In the genomic region with DNA sequence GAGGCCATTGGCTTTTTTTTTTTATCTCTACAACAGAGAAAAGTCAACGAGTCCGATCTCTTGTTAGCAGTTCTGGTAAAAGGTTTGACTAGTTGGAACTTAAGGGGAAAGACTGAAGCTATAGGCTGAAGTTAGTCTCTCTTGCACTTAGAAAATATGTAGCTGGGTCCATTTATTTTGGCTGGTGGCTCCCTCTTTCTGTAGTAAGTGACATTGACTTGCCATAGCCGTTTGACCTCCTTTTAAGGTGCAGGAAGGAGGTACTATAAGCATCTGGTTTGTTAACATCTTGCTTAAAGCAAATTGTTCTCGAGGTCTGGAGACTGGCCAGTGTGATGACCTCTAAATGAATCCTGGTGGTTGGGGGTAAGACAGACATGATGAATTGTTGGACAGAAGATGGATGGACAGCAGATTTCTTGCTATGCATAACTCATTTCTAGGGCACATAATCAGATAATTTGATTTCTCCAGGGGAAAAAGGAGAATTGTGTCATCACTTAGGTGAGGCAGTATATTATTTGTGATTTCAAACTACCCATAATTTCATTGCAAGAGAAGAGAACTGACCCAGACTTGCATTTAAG, we compare ENCODE assay signal across 11 cellular contexts.
DNase-seq lines count a peak whose midpoint lies in the region; ATAC-seq and TF ChIP-seq lines count a peak whose summit lies in the region.
"Had no signal": no experiment of that assay in that cellular context is flagged by ENCODE, and none has a peak within 500 bp of the region (broad histone marks: within the 10 kb centered on the region; RNA-seq: fewer than 3 reads in every experiment).

No MANE protein-coding gene starts in this region.

- H3K4me1 ChIP-seq in mammary epithelial cell (ENCODE audit: insufficient read depth, low read length) = no peaks in the 10 kb centered on the region
- peaks cover 0 to 12% of the 10 kb centered on the region in 2 donors for H3K4me1 ChIP-seq in breast epithelium
- no peaks in the 10 kb centered on the region for H3K4me1 ChIP-seq in MM.1S (ENCODE audit: low read length)
- peaks cover 2% of the 10 kb centered on the region for H3K4me1 ChIP-seq in endodermal cell (ENCODE audit: control insufficient read depth, insufficient read depth, low read length)
- no peaks in the 10 kb centered on the region for H3K4me1 ChIP-seq in upper lobe of right lung

- no peaks in the 10 kb centered on the region for H3F3A ChIP-seq in MM.1S (ENCODE audit: insufficient read depth, low read length)

- H3K9me3 ChIP-seq in mammary epithelial cell (replicated peaks; ENCODE audit: insufficient read depth, low read length) = no peaks in the 10 kb centered on the region
- no peaks in the 10 kb centered on the region for H3K9me3 ChIP-seq in breast epithelium
- no peaks in the 10 kb centered on the region for H3K9me3 ChIP-seq in MM.1S (replicated peaks; ENCODE audit: insufficient read depth, low read length)
- H3K9me3 ChIP-seq in endodermal cell (ENCODE audit: control insufficient read depth, low read length) = no peaks in the 10 kb centered on the region
- no peaks in the 10 kb centered on the region for H3K9me3 ChIP-seq in upper lobe of right lung

- no TSS peak for BruUV-seq in mammary epithelial cell (replicated peaks; lab: Mats Ljungman, UMichigan)

- TF ChIP-seq CTCF in mammary epithelial cell (conservative IDR thresholded peaks at IDR 0.05 in 1 of 2, IDR thresholded peaks at IDR 0.05 in 1 of 2; ENCODE audit: extremely low read depth in 1 of 2, insufficient read depth in 1 of 2, low read depth in 1 of 2, low read length in 2 of 2) = peak; percentile 15 to 25
- peak in 1 of 3 donors; percentile 23 for TF ChIP-seq CTCF in breast epithelium (IDR thresholded peaks at IDR 0.05)
- TF ChIP-seq CTCF in MM.1S (IDR thresholded peaks at IDR 0.05; ENCODE audit: low read length) = peak; percentile 12
- TF ChIP-seq CTCF in endodermal cell (conservative IDR thresholded peaks at IDR 0.05) = peak; percentile 75
- no peak for TF ChIP-seq CTCF in upper lobe of right lung (IDR thresholded peaks at IDR 0.05)

- H3K79me2 ChIP-seq in mammary epithelial cell (ENCODE audit: insufficient read depth, low read length) (no peaks in the 10 kb centered on the region), MM.1S (ENCODE audit: low read length) (no peaks in the 10 kb centered on the region)

- no peak overlapping the region for H3K4me2 ChIP-seq in mammary epithelial cell (ENCODE audit: insufficient read depth, low read depth, low read length)
- no peak overlapping the region for H3K4me2 ChIP-seq in MM.1S (ENCODE audit: low read depth, low read length)

- CTCF ChIA-PET in mammary epithelial cell (lab: Charles Lee; ENCODE audit: low non-redundant PET) = no interaction called here

- H3K9me3 Mint-ChIP-seq in endodermal cell = no peaks in the 10 kb centered on the region

- H3K27me3 Mint-ChIP-seq in endodermal cell (ENCODE audit: insufficient read depth) = no peaks in the 10 kb centered on the region

- H3K4me3 Mint-ChIP-seq in endodermal cell = no peak overlapping the region

- H3K9ac ChIP-seq in mammary epithelial cell (ENCODE audit: insufficient read depth, low read length) = no peak overlapping the region
- H3K9ac ChIP-seq in MM.1S (ENCODE audit: low read length) = no peak overlapping the region
- no peak overlapping the region for H3K9ac ChIP-seq in endodermal cell (ENCODE audit: extremely low read depth, low read length, poor library complexity, severe bottlenecking)

- H3K36me3 Mint-ChIP-seq in endodermal cell (ENCODE audit: low read depth) = peaks cover 69% of the 10 kb centered on the region

- no peaks in the 10 kb centered on the region for H3K27me3 ChIP-seq in mammary epithelial cell (ENCODE audit: insufficient read depth, low read length)
- no peaks in the 10 kb centered on the region for H3K27me3 ChIP-seq in breast epithelium
- H3K27me3 ChIP-seq in MM.1S (replicated peaks; ENCODE audit: insufficient read depth, low read length) = no peaks in the 10 kb centered on the region
- no peaks in the 10 kb centered on the region for H3K27me3 ChIP-seq in endodermal cell (ENCODE audit: control insufficient read depth, insufficient read depth, low read length, poor library complexity, severe bottlenecking)
- H3K27me3 ChIP-seq in upper lobe of right lung = no peaks in the 10 kb centered on the region

- ATAC-seq in upper lobe of right lung (peak; percentile 35), HG02852 (IDR thresholded peaks at IDR 0.05; ENCODE audit: unreplicated experiment) (no peak)

- in situ Hi-C loops in mammary epithelial cell (cut with MboI; ENCODE audit: low sequenced_read_pairs in 2 of 2) = no loop called here

- H3K9me2 ChIP-seq in MM.1S (replicated peaks; ENCODE audit: insufficient read depth, low read length) = no peaks in the 10 kb centered on the region

- H3K27ac ChIP-seq in mammary epithelial cell (ENCODE audit: insufficient read depth, low read depth, low read length) = no peak overlapping the region
- H3K27ac ChIP-seq in breast epithelium = peak overlapping the region in 1 of 2 donors; percentile 68
- H3K27ac ChIP-seq in MM.1S (ENCODE audit: low read length) = no peak overlapping the region
- H3K27ac ChIP-seq in endodermal cell (ENCODE audit: low read depth, low read length) = no peak overlapping the region
- no peak overlapping the region for H3K27ac ChIP-seq in upper lobe of right lung

- H3K27ac Mint-ChIP-seq in endodermal cell = no peak overlapping the region

- peaks cover 21% of the 10 kb centered on the region for H3K4me1 Mint-ChIP-seq in endodermal cell

- H4K20me1 ChIP-seq in mammary epithelial cell (ENCODE audit: insufficient read depth, low read length) = no peaks in the 10 kb centered on the region
- H4K20me1 ChIP-seq in MM.1S (ENCODE audit: insufficient read depth, low read length) = no peaks in the 10 kb centered on the region

- H3K4me3 ChIP-seq in mammary epithelial cell (replicated peaks in 1 of 3; ENCODE audit: insufficient read depth in 1 of 3, low read depth in 2 of 3, low read length in 3 of 3) = no peak overlapping the region
- H3K4me3 ChIP-seq in breast epithelium = no peak overlapping the region
- no peak overlapping the region for H3K4me3 ChIP-seq in MM.1S (ENCODE audit: low read length)
- H3K4me3 ChIP-seq in endodermal cell (ENCODE audit: low read length) = no peak overlapping the region
- no peak overlapping the region for H3K4me3 ChIP-seq in upper lobe of right lung

- no peak overlapping the region for H2AFZ ChIP-seq in mammary epithelial cell (ENCODE audit: low read depth, low read length)
- H2AFZ ChIP-seq in MM.1S (ENCODE audit: low read length) = no peak overlapping the region

- 96% methylated on average over 4 of the region's 4 CpGs for WGBS in mammary epithelial cell (ENCODE audit: low coverage, missing lambda C conversion rate)
- whole genome bisulfite sequencing in endodermal cell (ENCODE audit: insufficient coverage in 1 of 2, insufficient read length in 1 of 2), 2 experiments = 78 to 81% methylated on average over 4 of the region's 4 CpGs

- DNase-seq in mammary epithelial cell = no peak
- no peak for DNase-seq in breast epithelium (ENCODE audit: low spot score in 2 of 2)
- peak; percentile 24 for DNase-seq in MM.1S
- DNase-seq in endodermal cell = peak; percentile 50
- DNase-seq in upper lobe of right lung = no peak
- no peak for DNase-seq in anterior cingulate cortex (lab: John Stamatoyannopoulos, UW)
- DNase-seq in NCI-H1048 (lab: John Stamatoyannopoulos, UW) = no peak
- DNase-seq: activated CD4-positive, alpha-beta T cell treated with anti-CD3 and anti-CD28 coated beads, Interleukin-2, amount 50 U/mL, for 1 hour; NCI-H226; nucleus accumbens had no signal

- no peak for TF ChIP-seq POLR2A in breast epithelium (IDR thresholded peaks at IDR 0.05)

- dilution Hi-C loops in mammary epithelial cell (cut with HindIII; ENCODE audit: low sequenced_read_pairs) = no loop called here

- H3K36me3 ChIP-seq in mammary epithelial cell (ENCODE audit: insufficient read depth, low read length) (no peaks in the 10 kb centered on the region), breast epithelium (peaks cover 4% of the 10 kb centered on the region), MM.1S (replicated peaks; ENCODE audit: insufficient read depth, low read length) (no peaks in the 10 kb centered on the region; the same call in 1 of the 2 replicates), endodermal cell (ENCODE audit: control insufficient read depth, insufficient read depth, low read length) (peaks cover 99% of the 10 kb centered on the region), upper lobe of right lung (peaks cover 84% of the 10 kb centered on the region)

- intact Hi-C loops in mammary epithelial cell (cut with micrococcal nuclease) (no loop called here), breast epithelium (cut with DNase I; ENCODE audit: low total_unique reads) (no loop called here), upper lobe of right lung (cut with DNase I) (no loop called here)

Comparison
In these comparisons a context has a peak if more than half of its experiments do, and no peak if none do; other contexts are left out.
1. DNase-seq: peak in MM.1S (single experiment) and endodermal cell (single experiment); none in mammary epithelial cell (single experiment), breast epithelium (0 of 2), upper lobe of right lung (single experiment), anterior cingulate cortex (0 of 58) and NCI-H1048 (single experiment).